7 cellular contexts compared by ENCODE assay signal in genomic region chr7:1669954-1670893, GRCh38. TPM values are rescaled to one million over a fixed set of nuclear protein-coding genes. Genes with fewer than 3 reads are reported as not detected.
A peak's percentile ranks its signal among the peaks of the same experiment; 100 is the strongest.
DNase-seq lines count a peak whose midpoint lies in the region; ATAC-seq and TF ChIP-seq lines count a peak whose summit lies in the region.

TSS of gene ELFN1 (plus strand) at chr7:1670277. CDS start at chr7:1744597, 74,320 bp downstream.

- H3K36me3 ChIP-seq in SJCRH30 (no peaks in the 10 kb centered on the region), sigmoid colon (no peaks in the 10 kb centered on the region)

- ATAC-seq in Right ventricle myocardium superior (ENCODE audit: poor library complexity) (peak; percentile 19), esophagus mucosa (no peak), GM19467 (IDR thresholded peaks at IDR 0.05; ENCODE audit: unreplicated experiment) (no peak)

- H3K4me1 ChIP-seq in SJCRH30 (no peaks in the 10 kb centered on the region), sigmoid colon (peaks cover 0 to 46% (median 44%) of the 10 kb centered on the region in 4 donors)

- 1 to 3% methylated on average over 109 to 110 of the region's 110 CpGs for WGBS in sigmoid colon, 2 donors

- no peaks in the 10 kb centered on the region for H3K9me3 ChIP-seq in SJCRH30 (replicated peaks)
- no peaks in the 10 kb centered on the region for H3K9me3 ChIP-seq in sigmoid colon

- TF ChIP-seq CTCF in GM13976 (IDR thresholded peaks at IDR 0.05; ENCODE audit: borderline replicate concordance, control extremely low read depth, extremely low read depth, insufficient read depth, missing control alignments): no peak
- TF ChIP-seq CTCF in sigmoid colon (IDR thresholded peaks at IDR 0.05): no peak

- TF ChIP-seq POLR2A in sigmoid colon (IDR thresholded peaks at IDR 0.05): no peak

- peak; percentile 46 for DNase-seq in GM13976 (ENCODE audit: low spot score)
- peak; percentile 67 to 68 for DNase-seq in SJCRH30
- DNase-seq in Right ventricle myocardium superior: no peak
- peak; percentile 40 for DNase-seq in sigmoid colon
- no peak for DNase-seq in NCI-H2107 (lab: John Stamatoyannopoulos, UW)

- H3K27ac ChIP-seq in SJCRH30 (no peak within 1 kb of the TSS), sigmoid colon (no peak within 1 kb of the TSS)

- peak within 1 kb of the TSS; percentile 68 for H3K4me3 ChIP-seq in SJCRH30
- peak within 1 kb of the TSS in 3 of 4 donors; percentile 12 to 35 (median 31) for H3K4me3 ChIP-seq in sigmoid colon

- in situ Hi-C loops in GM13976 (cut with MboI; ENCODE audit: low sequenced_read_pairs, unreplicated experiment): no loop called here

- no peak for TF ChIP-seq EP300 in sigmoid colon (IDR thresholded peaks at IDR 0.05)

- no peaks in the 10 kb centered on the region for H3K27me3 ChIP-seq in SJCRH30
- peaks cover 64 to 98% (median 98%) of the 10 kb centered on the region in 3 donors for H3K27me3 ChIP-seq in sigmoid colon

- intact Hi-C loops in Right ventricle myocardium superior (cut with DNase I) (no loop called here), sigmoid colon (cut with DNase I) (loop anchor here (5.0 kb wide), 1 partner anchor 677 kb away; no protein-coding TSS in a partner anchor)

RNA-seq across cellular contexts. Expression of gene ELFN1, which starts in this region (rescaled TPM):
- total RNA-seq in SJCRH30 (2014; rRNA removed; shearing (Covaris generic)): 1.3 and 1.7 TPM in 2 replicates
- total RNA-seq in Right ventricle myocardium superior (10.8 TPM), sigmoid colon (under 1 TPM; 0.33 to 0.55 (median 0.45) TPM), esophagus mucosa (0.68 TPM)
- polyA plus RNA-seq in sigmoid colon: under 1 TPM in 1 of 3 donors, not detected in 2; 0.83 TPM

Comparison
In these comparisons a context has a peak if more than half of its experiments do, and no peak if none do; other contexts are left out.
1. Peak in DNase-seq and H3K4me3 ChIP-seq in sigmoid colon; RNA of the gene not detected or under 1 TPM.
2. DNase-seq: peak in GM13976 (single experiment) and SJCRH30 (2 of 2); none in Right ventricle myocardium superior (single experiment) and NCI-H2107 (single experiment).